13 cellular contexts compared by ENCODE assay signal in the genomic region with DNA sequence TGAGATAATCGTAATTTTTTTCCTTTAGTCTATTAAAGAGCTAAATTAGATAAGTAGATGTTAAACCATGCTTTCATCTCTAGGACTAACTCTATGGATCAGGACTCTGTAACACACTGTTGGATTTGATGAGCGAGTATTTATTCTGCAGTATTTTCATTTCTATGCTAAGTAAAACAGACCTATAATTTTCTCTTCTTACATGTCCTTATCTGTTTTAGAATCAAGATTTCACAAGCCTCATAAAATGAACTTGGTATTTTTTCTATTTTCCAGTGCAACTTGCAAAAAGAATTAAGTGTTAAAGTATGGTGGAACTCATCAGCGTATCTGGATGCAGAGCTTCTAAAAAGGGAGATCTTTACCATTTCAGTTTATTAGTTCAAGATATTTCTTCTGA. TPM values are rescaled to one million over a fixed set of nuclear protein-coding genes. Genes with fewer than 3 reads are reported as not detected.
DNase-seq lines count a peak whose midpoint lies in the region; ATAC-seq and TF ChIP-seq lines count a peak whose summit lies in the region.
"Had no signal": no experiment of that assay in that cellular context is flagged by ENCODE, and none has a peak within 500 bp of the region (broad histone marks: within the 10 kb centered on the region; RNA-seq: fewer than 3 reads in every experiment).

No MANE protein-coding gene starts in this region.

- POLR2A ChIA-PET in activated CD8-positive, alpha-beta T cell treated with anti-CD3 and anti-CD28 coated beads for 36 hours (lab: Charles Lee): no interaction called here
- POLR2A ChIA-PET in activated CD8-positive, alpha-beta T cell treated with anti-CD3 and anti-CD28 coated beads, Interleukin-2, amount 10 ng/mL, durations not matched to agents 7 days and 5 days (lab: Charles Lee): no interaction called here
- POLR2A ChIA-PET in PC-3 (lab: Charles Lee; ENCODE audit: unreplicated experiment): no interaction called here

- H3K27ac ChIP-seq in PC-3 (ENCODE audit: low read length): no peak overlapping the region
- H3K27ac ChIP-seq in gastrocnemius medialis: peak overlapping the region; percentile 87 to 99 (median 98)
- H3K27ac ChIP-seq in effector memory CD4-positive, alpha-beta T cell (ENCODE audit: insufficient read depth, low read length, poor library complexity, severe bottlenecking): no peak overlapping the region
- H3K27ac ChIP-seq: epithelial cell of prostate had no signal

- no peaks in the 10 kb centered on the region for H3K9me2 ChIP-seq in PC-3 (replicated peaks; ENCODE audit: low read length)

- no peaks in the 10 kb centered on the region for H3K27me3 ChIP-seq in PC-3 (ENCODE audit: low read length)
- H3K27me3 ChIP-seq in gastrocnemius medialis: no peaks in the 10 kb centered on the region
- H3K27me3 ChIP-seq in effector memory CD4-positive, alpha-beta T cell (replicated peaks; ENCODE audit: control insufficient read depth, insufficient read depth, low read length, poor library complexity, severe bottlenecking): no peaks in the 10 kb centered on the region

- peak overlapping the region; percentile 30; the same call in 1 of the 2 replicates for H3K9ac ChIP-seq in PC-3 (ENCODE audit: low read length)

- in situ Hi-C loops in gastrocnemius medialis (cut with MboI; ENCODE audit: low sequenced_read_pairs in 4 of 4): no loop called here

- H3K9me3 Mint-ChIP-seq in activated CD8-positive, alpha-beta T cell treated with anti-CD3 and anti-CD28 coated beads for 36 hours: no peaks in the 10 kb centered on the region
- H3K9me3 Mint-ChIP-seq in activated CD8-positive, alpha-beta T cell treated with anti-CD3 and anti-CD28 coated beads, Interleukin-2, amount 10 ng/mL, durations not matched to agents 7 days and 5 days (ENCODE audit: insufficient read depth): no peaks in the 10 kb centered on the region
- H3K9me3 Mint-ChIP-seq: stimulated activated naive CD8-positive, alpha-beta T cell treated with anti-CD3 and anti-CD28 coated beads, Interleukin-15, amount 100 ng/mL, for 72 hours had no signal

- intact Hi-C loops in activated CD8-positive, alpha-beta T cell treated with anti-CD3 and anti-CD28 coated beads for 36 hours (cut with micrococcal nuclease): no loop called here
- intact Hi-C loops in PC-3 (cut with micrococcal nuclease) (loop anchor here (2.0 kb wide), 1 partner anchor 32 kb away; no protein-coding TSS in a partner anchor), gastrocnemius medialis (cut with DNase I; ENCODE audit: low total_unique reads) (loop anchor here (10.0 kb wide), 5 partner anchors 212 to 1378 kb away; a partner anchor contains a TSS)

- H3K36me3 ChIP-seq in PC-3 (ENCODE audit: low read depth, low read length): no peaks in the 10 kb centered on the region
- H3K36me3 ChIP-seq in gastrocnemius medialis: no peaks in the 10 kb centered on the region
- H3K36me3 ChIP-seq in effector memory CD4-positive, alpha-beta T cell (ENCODE audit: control insufficient read depth, insufficient read depth, low read length): no peaks in the 10 kb centered on the region

- H3K9me3 ChIP-seq in PC-3 (ENCODE audit: low read length) (no peaks in the 10 kb centered on the region), gastrocnemius medialis (no peaks in the 10 kb centered on the region)
- H3K9me3 ChIP-seq in effector memory CD4-positive, alpha-beta T cell (ENCODE audit: control insufficient read depth, low read length): no peaks in the 10 kb centered on the region

- no peak for TF ChIP-seq POLR2A in gastrocnemius medialis (IDR thresholded peaks at IDR 0.05)

- H3K4me1 ChIP-seq in PC-3 (ENCODE audit: insufficient read depth, low read length) (peaks cover 16% of the 10 kb centered on the region), gastrocnemius medialis (peaks cover 53 to 54% of the 10 kb centered on the region in 2 donors)
- peaks cover 19% of the 10 kb centered on the region for H3K4me1 ChIP-seq in effector memory CD4-positive, alpha-beta T cell (ENCODE audit: control insufficient read depth, insufficient read depth, low read length, poor library complexity, severe bottlenecking)

- peaks cover 34% of the 10 kb centered on the region for H4K20me1 ChIP-seq in PC-3 (ENCODE audit: low read length)

- no peaks in the 10 kb centered on the region for H3F3A ChIP-seq in PC-3 (ENCODE audit: low read length, unreplicated experiment)

- H3K27me3 Mint-ChIP-seq in activated CD8-positive, alpha-beta T cell treated with anti-CD3 and anti-CD28 coated beads for 36 hours: peaks cover 6% of the 10 kb centered on the region
- H3K27me3 Mint-ChIP-seq in activated CD8-positive, alpha-beta T cell treated with anti-CD3 and anti-CD28 coated beads, Interleukin-2, amount 10 ng/mL, durations not matched to agents 7 days and 5 days (ENCODE audit: low read depth): peaks cover 9% of the 10 kb centered on the region
- H3K27me3 Mint-ChIP-seq: stimulated activated naive CD8-positive, alpha-beta T cell treated with anti-CD3 and anti-CD28 coated beads, Interleukin-15, amount 100 ng/mL, for 72 hours had no signal

- H3K4me3 ChIP-seq in PC-3 (ENCODE audit: low read length) (peak overlapping the region; percentile 99), epithelial cell of proximal tubule (ENCODE audit: low read depth, low read length) (peak overlapping the region; percentile 98), gastrocnemius medialis (peak overlapping the region in 1 of 4 donors; percentile 97)
- no peak overlapping the region for H3K4me3 ChIP-seq in effector memory CD4-positive, alpha-beta T cell (ENCODE audit: insufficient read depth, low read depth, low read length, poor library complexity, severe bottlenecking)

- CTCF ChIA-PET in activated CD8-positive, alpha-beta T cell treated with anti-CD3 and anti-CD28 coated beads for 36 hours (lab: Charles Lee): interaction anchor here (0.7 to 2.7 kb wide), 2 partner anchors 19 to 155 kb away, joined by 3 to 16 read pairs; no protein-coding TSS in a partner anchor
- CTCF ChIA-PET in activated CD8-positive, alpha-beta T cell treated with anti-CD3 and anti-CD28 coated beads, Interleukin-2, amount 10 ng/mL, durations not matched to agents 7 days and 5 days (lab: Charles Lee): interaction anchor here (0.7 to 3.5 kb wide), 3 partner anchors 18 to 53 kb away, joined by 3 to 35 read pairs (median 7); no protein-coding TSS in a partner anchor
- CTCF ChIA-PET in PC-3 (lab: Charles Lee): no interaction called here

- H3K4me3 Mint-ChIP-seq in activated CD8-positive, alpha-beta T cell treated with anti-CD3 and anti-CD28 coated beads for 36 hours: peak overlapping the region; percentile 33
- no peak overlapping the region for H3K4me3 Mint-ChIP-seq in activated CD8-positive, alpha-beta T cell treated with anti-CD3 and anti-CD28 coated beads, Interleukin-2, amount 10 ng/mL, durations not matched to agents 7 days and 5 days

- H3K4me1 Mint-ChIP-seq in activated CD8-positive, alpha-beta T cell treated with anti-CD3 and anti-CD28 coated beads for 36 hours (ENCODE audit: low read depth): peaks cover 47% of the 10 kb centered on the region
- peaks cover 23% of the 10 kb centered on the region for H3K4me1 Mint-ChIP-seq in activated CD8-positive, alpha-beta T cell treated with anti-CD3 and anti-CD28 coated beads, Interleukin-2, amount 10 ng/mL, durations not matched to agents 7 days and 5 days (ENCODE audit: low read depth)

- H3K79me2 ChIP-seq in PC-3 (ENCODE audit: low read length): peaks cover 72% of the 10 kb centered on the region

- no peak for ATAC-seq in activated CD8-positive, alpha-beta T cell treated with anti-CD3 and anti-CD28 coated beads for 36 hours
- no peak for ATAC-seq in activated CD8-positive, alpha-beta T cell treated with anti-CD3 and anti-CD28 coated beads, Interleukin-2, amount 10 ng/mL, durations not matched to agents 7 days and 5 days
- no peak for ATAC-seq in PC-3
- no peak for ATAC-seq in gastrocnemius medialis
- ATAC-seq in GM21717 (IDR thresholded peaks at IDR 0.05; ENCODE audit: unreplicated experiment): no peak
- ATAC-seq: stimulated activated naive CD8-positive, alpha-beta T cell treated with anti-CD3 and anti-CD28 coated beads, Interleukin-15, amount 100 ng/mL, for 72 hours had no signal

- peaks cover 17% of the 10 kb centered on the region for H3K36me3 Mint-ChIP-seq in activated CD8-positive, alpha-beta T cell treated with anti-CD3 and anti-CD28 coated beads for 36 hours (ENCODE audit: low read depth)
- peaks cover 16% of the 10 kb centered on the region for H3K36me3 Mint-ChIP-seq in activated CD8-positive, alpha-beta T cell treated with anti-CD3 and anti-CD28 coated beads, Interleukin-2, amount 10 ng/mL, durations not matched to agents 7 days and 5 days (ENCODE audit: low read depth)

- DNase-seq in activated CD8-positive, alpha-beta T cell treated with anti-CD3 and anti-CD28 coated beads for 36 hours: no peak
- DNase-seq in activated CD8-positive, alpha-beta T cell treated with anti-CD3 and anti-CD28 coated beads, Interleukin-2, amount 10 ng/mL, durations not matched to agents 7 days and 5 days: no peak
- DNase-seq in PC-3 (peak; percentile 7), epithelial cell of proximal tubule (ENCODE audit: low read depth) (no peak), gastrocnemius medialis (no peak), hypothalamus (lab: John Stamatoyannopoulos, UW) (no peak)
- DNase-seq in effector memory CD4-positive, alpha-beta T cell: no peak
- DNase-seq: activated gamma-delta T cell; MV-4-11; NCI-H774; stimulated activated naive CD8-positive, alpha-beta T cell treated with anti-CD3 and anti-CD28 coated beads, Interleukin-15, amount 100 ng/mL, for 72 hours had no signal

- BruUV-seq in PC-3 (replicated peaks; lab: Mats Ljungman, UMichigan): no TSS peak

- H2AFZ ChIP-seq in PC-3 (ENCODE audit: low read length): no peak overlapping the region

- H3K27ac Mint-ChIP-seq in activated CD8-positive, alpha-beta T cell treated with anti-CD3 and anti-CD28 coated beads for 36 hours: no peak overlapping the region
- H3K27ac Mint-ChIP-seq in activated CD8-positive, alpha-beta T cell treated with anti-CD3 and anti-CD28 coated beads, Interleukin-2, amount 10 ng/mL, durations not matched to agents 7 days and 5 days: no peak overlapping the region
- H3K27ac Mint-ChIP-seq: stimulated activated naive CD8-positive, alpha-beta T cell treated with anti-CD3 and anti-CD28 coated beads, Interleukin-15, amount 100 ng/mL, for 72 hours had no signal

- peak overlapping the region; percentile 92 for H3K4me2 ChIP-seq in PC-3 (ENCODE audit: low read length)

- TF ChIP-seq CTCF in activated CD8-positive, alpha-beta T cell treated with anti-CD3 and anti-CD28 coated beads for 36 hours (IDR thresholded peaks at IDR 0.05): no peak
- no peak for TF ChIP-seq CTCF in PC-3 (conservative IDR thresholded peaks at IDR 0.05; ENCODE audit: low read depth, low read length)
- TF ChIP-seq CTCF in epithelial cell of proximal tubule (conservative IDR thresholded peaks at IDR 0.05; ENCODE audit: low read depth, low read length): no peak
- no peak for TF ChIP-seq CTCF in gastrocnemius medialis (IDR thresholded peaks at IDR 0.05 in 4 of 5, conservative IDR thresholded peaks at IDR 0.05 in 1 of 5)

RNA-seq across cellular contexts. Expression of a gene that starts 2.4 kb away (rescaled TPM):
- total RNA-seq in activated CD8-positive, alpha-beta T cell treated with anti-CD3 and anti-CD28 coated beads for 36 hours: 10 to 100 TPM; 25.6 to 26.1 TPM
- 10 to 100 TPM; 25.5 to 30.2 TPM for total RNA-seq in activated CD8-positive, alpha-beta T cell treated with anti-CD3 and anti-CD28 coated beads, Interleukin-2, amount 10 ng/mL, durations not matched to agents 7 days and 5 days
- total RNA-seq in PC-3 (2014; rRNA removed) (27.6 and 39.7 TPM in 2 replicates), epithelial cell of proximal tubule (19.8 and 23.2 TPM in 2 replicates), gastrocnemius medialis (10 to 100 TPM; 28.5 to 59.5 (median 38.2) TPM)

Comparison
In these comparisons a context has a peak if more than half of its experiments do, and no peak if none do; other contexts are left out.
1. H3K27ac ChIP-seq: peak in gastrocnemius medialis (4 of 4); none in PC-3 (single experiment) and effector memory CD4-positive, alpha-beta T cell (single experiment).